Comparison of ENCODE assay signal across 21 cellular contexts in the genomic region with DNA sequence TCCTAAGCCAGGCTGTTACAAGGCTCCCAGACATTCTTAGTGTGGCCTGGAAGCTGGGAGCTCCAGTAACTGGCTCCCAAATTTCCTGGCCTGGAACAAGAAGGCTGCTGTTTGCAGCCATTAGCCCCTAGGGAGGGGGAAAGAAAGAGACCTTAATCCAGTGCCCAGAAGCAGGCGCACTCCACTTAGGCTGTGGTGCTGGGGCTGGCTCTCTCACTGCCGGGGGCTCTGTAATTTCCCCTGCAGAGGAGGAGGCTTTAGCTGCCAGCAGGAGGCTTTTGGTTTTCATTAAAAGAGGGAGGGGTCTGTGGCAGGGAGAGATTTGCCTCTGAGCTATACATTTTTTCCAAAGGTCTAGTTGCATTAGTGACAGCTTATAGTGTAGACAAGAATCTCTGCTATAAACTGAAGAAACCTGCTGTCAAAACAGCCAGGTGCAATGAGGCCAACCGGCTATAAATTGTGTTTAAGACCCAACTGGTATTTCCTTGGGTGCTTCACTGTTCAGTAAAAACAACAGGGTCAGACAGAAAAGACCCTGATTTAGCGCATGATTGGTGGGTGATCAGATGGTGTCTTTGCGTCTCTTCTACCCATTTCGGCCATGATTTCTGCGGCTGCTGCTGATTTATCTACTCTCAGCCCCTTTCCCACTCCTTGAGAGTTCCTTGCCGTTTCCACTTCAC.
DNase-seq lines count a peak whose midpoint lies in the region; ATAC-seq and TF ChIP-seq lines count a peak whose summit lies in the region.
"Had no signal": no experiment of that assay in that cellular context is flagged by ENCODE, and none has a peak within 500 bp of the region (broad histone marks: within the 10 kb centered on the region; RNA-seq: fewer than 3 reads in every experiment).

No MANE protein-coding gene starts in this region.

- H3K4me3 Mint-ChIP-seq in H9 (no peak overlapping the region), endodermal cell (no peak overlapping the region), osteocyte (ENCODE audit: unreplicated experiment) (no peak overlapping the region)
- H3K4me3 Mint-ChIP-seq: activated naive CD4-positive, alpha-beta T cell treated with anti-CD3 and anti-CD28 coated beads for 36 hours; HFFc6; stimulated activated naive CD8-positive, alpha-beta T cell treated with anti-CD3 and anti-CD28 coated beads, Interleukin-15, amount 100 ng/mL, for 72 hours had no signal

- H2AK5ac ChIP-seq in H9 (ENCODE audit: insufficient read length, low read length) = no peak overlapping the region

- H3K79me1 ChIP-seq in H9 (ENCODE audit: insufficient read depth, low read depth, low read length, poor library complexity, severe bottlenecking) = no peaks in the 10 kb centered on the region

- H3K27me3 ChIP-seq in H9 (ENCODE audit: insufficient read depth, low read length) (no peaks in the 10 kb centered on the region), SJCRH30 (no peaks in the 10 kb centered on the region), endodermal cell (ENCODE audit: control insufficient read depth, insufficient read depth, low read length, poor library complexity, severe bottlenecking) (no peaks in the 10 kb centered on the region)
- H3K27me3 ChIP-seq: foreskin keratinocyte, pancreas, vagina had no signal

- no peak overlapping the region; a peak in 1 of 7 replicates for H3K27ac Mint-ChIP-seq in H9
- H3K27ac Mint-ChIP-seq in endodermal cell = no peak overlapping the region
- peak overlapping the region; percentile 27 for H3K27ac Mint-ChIP-seq in osteocyte (ENCODE audit: unreplicated experiment)
- H3K27ac Mint-ChIP-seq: activated naive CD4-positive, alpha-beta T cell treated with anti-CD3 and anti-CD28 coated beads for 36 hours; HFFc6; stimulated activated naive CD8-positive, alpha-beta T cell treated with anti-CD3 and anti-CD28 coated beads, Interleukin-15, amount 100 ng/mL, for 72 hours had no signal

- no peak overlapping the region for H4K91ac ChIP-seq in H9 (ENCODE audit: insufficient read length, low read depth, low read length)

- H2BK20ac ChIP-seq in H9 (ENCODE audit: low read depth, low read length, poor library complexity, severe bottlenecking) = no peak overlapping the region

- H3K56ac ChIP-seq in H9 (ENCODE audit: insufficient read length, low read depth, low read length) = no peak overlapping the region

- DNase-seq in H9 (peak; percentile 53), SJCRH30 (peak; percentile 66 to 82), endodermal cell (peak; percentile 73), osteocyte (ENCODE audit: extremely low spot score, unreplicated experiment) (no peak), amygdala (lab: John Stamatoyannopoulos, UW) (no peak), DMS 273 (lab: John Stamatoyannopoulos, UW; ENCODE audit: unreplicated experiment) (no peak)
- DNase-seq: activated CD4-positive, alpha-beta T cell treated with anti-CD3 and anti-CD28 coated beads, Interleukin-2, amount 50 U/mL, for 4 hours; activated naive CD4-positive, alpha-beta T cell treated with anti-CD3 and anti-CD28 coated beads for 36 hours; activated T-cell treated with anti-CD3 and anti-CD28 coated beads for 4 hours; Caco-2; foreskin keratinocyte; GDM1; HFFc6; NCI-H774; pancreas; stimulated activated CD4-positive, alpha-beta T cell treated with anti-CD3 and anti-CD28 coated beads, Interleukin-2, amount 100 ng/mL, for 24 hours; stimulated activated naive CD8-positive, alpha-beta T cell treated with anti-CD3 and anti-CD28 coated beads, Interleukin-15, amount 100 ng/mL, for 72 hours had no signal

- H3K27me3 Mint-ChIP-seq in H9 (ENCODE audit: low read depth) (no peaks in the 10 kb centered on the region), endodermal cell (ENCODE audit: insufficient read depth) (no peaks in the 10 kb centered on the region), osteocyte (ENCODE audit: unreplicated experiment) (no peaks in the 10 kb centered on the region)
- H3K27me3 Mint-ChIP-seq: stimulated activated naive CD8-positive, alpha-beta T cell treated with anti-CD3 and anti-CD28 coated beads, Interleukin-15, amount 100 ng/mL, for 72 hours had no signal

- H2BK12ac ChIP-seq in H9 (ENCODE audit: insufficient read length, low read depth, low read length) = no peak overlapping the region

- no peak overlapping the region for H3K4me2 ChIP-seq in H9 (ENCODE audit: insufficient read depth, insufficient read length, low read length)

- no peaks in the 10 kb centered on the region for H3K36me3 ChIP-seq in SJCRH30
- no peaks in the 10 kb centered on the region for H3K36me3 ChIP-seq in endodermal cell (ENCODE audit: control insufficient read depth, insufficient read depth, low read length)
- H3K36me3 ChIP-seq: pancreas, vagina had no signal

- H3K14ac ChIP-seq in H9 (ENCODE audit: insufficient read depth, low read length) = peak overlapping the region; percentile 2; the same call in 1 of the 2 replicates

- no peak overlapping the region for H2BK15ac ChIP-seq in H9 (ENCODE audit: low read depth, low read length)

- H3K9ac ChIP-seq in H9 (ENCODE audit: extremely low read depth, insufficient read length, low read length) (no peak overlapping the region), endodermal cell (ENCODE audit: extremely low read depth, low read length, poor library complexity, severe bottlenecking) (no peak overlapping the region)

- H3K4me1 ChIP-seq in H9 (ENCODE audit: insufficient read depth, low read length) (peaks cover 6% of the 10 kb centered on the region; the same call in 1 of the 2 replicates), SJCRH30 (peaks cover 29% of the 10 kb centered on the region), endodermal cell (ENCODE audit: control insufficient read depth, insufficient read depth, low read length) (no peaks in the 10 kb centered on the region)
- H3K4me1 ChIP-seq: pancreas had no signal

- peak; percentile 22; the same call in 1 of the 3 replicates for TF ChIP-seq CTCF in H9 (conservative IDR thresholded peaks at IDR 0.05)
- peak; percentile 17 for TF ChIP-seq CTCF in endodermal cell (conservative IDR thresholded peaks at IDR 0.05)
- TF ChIP-seq CTCF in osteocyte (IDR thresholded peaks at IDR 0.05) = peak; percentile 11

- no CpG with 5 or more reads among the region's 8 CpGs for WGBS in H9 (ENCODE audit: extremely low coverage, insufficient read length, low lambda C conversion rate)
- 84 to 93% methylated on average over 6 to 8 of the region's 8 CpGs for WGBS in endodermal cell (ENCODE audit: insufficient coverage in 1 of 2, insufficient read length in 1 of 2), 2 experiments

- H3T11ph ChIP-seq in H9 (ENCODE audit: low read length) = no peak overlapping the region

- no peaks in the 10 kb centered on the region for H3K23me2 ChIP-seq in H9 (ENCODE audit: insufficient read length, low read depth, low read length, poor library complexity, severe bottlenecking)

- no peak overlapping the region for H3K18ac ChIP-seq in H9 (ENCODE audit: insufficient read length, low read depth, low read length)

- H3K36me3 Mint-ChIP-seq in H9 (ENCODE audit: insufficient read depth in 1 of 3, low read depth in 3 of 3) (no peaks in the 10 kb centered on the region), endodermal cell (ENCODE audit: low read depth) (peaks cover 4% of the 10 kb centered on the region), osteocyte (ENCODE audit: unreplicated experiment) (peaks cover 15% of the 10 kb centered on the region)

- no peak overlapping the region for H2BK5ac ChIP-seq in H9 (ENCODE audit: insufficient read length, low read length)

- H3K27ac ChIP-seq in H9 (ENCODE audit: insufficient read length, low read depth, low read length) (no peak overlapping the region), SJCRH30 (no peak overlapping the region; the same call in 1 of the 2 replicates), endodermal cell (ENCODE audit: low read depth, low read length) (peak overlapping the region; percentile 47)
- H3K27ac ChIP-seq: foreskin keratinocyte, pancreas, vagina had no signal

- H3K23ac ChIP-seq in H9 (ENCODE audit: insufficient read length, low read depth, low read length) = no peak overlapping the region

- no peak overlapping the region for H2BK120ac ChIP-seq in H9 (ENCODE audit: low read depth, low read length, poor library complexity, severe bottlenecking)

- H3K4me1 Mint-ChIP-seq in H9 (peaks cover 26 to 51% of the 10 kb centered on the region in 2 experiments), endodermal cell (peaks cover 17% of the 10 kb centered on the region), osteocyte (ENCODE audit: unreplicated experiment) (peaks cover 31% of the 10 kb centered on the region)

- H2AFZ ChIP-seq in H9 (ENCODE audit: low read length) = no peak overlapping the region

- no peaks in the 10 kb centered on the region for H4K20me1 ChIP-seq in H9 (ENCODE audit: control insufficient read depth, insufficient read depth, insufficient read length)

- H3K4me3 ChIP-seq in SJCRH30 (no peak overlapping the region), endodermal cell (ENCODE audit: low read length) (no peak overlapping the region)
- H3K4me3 ChIP-seq: pancreas, vagina had no signal

- H4K5ac ChIP-seq in H9 (ENCODE audit: insufficient read length, low read depth, low read length) = no peak overlapping the region

- no peaks in the 10 kb centered on the region for H3K79me2 ChIP-seq in H9 (ENCODE audit: insufficient read depth, low read length)

- no peak for ATAC-seq in activated CD4-positive, CD25-positive, alpha-beta regulatory T cell treated with anti-CD3 and anti-CD28 coated beads, Interleukin-2, amount 50 U/mL, for 24 hours
- ATAC-seq: foreskin keratinocyte; left lobe of liver; Panc1; pancreas; stimulated activated naive CD8-positive, alpha-beta T cell treated with anti-CD3 and anti-CD28 coated beads, Interleukin-15, amount 100 ng/mL, for 72 hours had no signal

- no peaks in the 10 kb centered on the region for H3K9me3 Mint-ChIP-seq in H9
- H3K9me3 Mint-ChIP-seq in endodermal cell = no peaks in the 10 kb centered on the region
- no peaks in the 10 kb centered on the region for H3K9me3 Mint-ChIP-seq in osteocyte (ENCODE audit: unreplicated experiment)
- H3K9me3 Mint-ChIP-seq: activated naive CD4-positive, alpha-beta T cell treated with anti-CD3 and anti-CD28 coated beads for 36 hours; HFFc6; stimulated activated naive CD8-positive, alpha-beta T cell treated with anti-CD3 and anti-CD28 coated beads, Interleukin-15, amount 100 ng/mL, for 72 hours had no signal

- no peak overlapping the region for H4K8ac ChIP-seq in H9 (replicated peaks; ENCODE audit: insufficient read length, low read depth, low read length)

- H3K9me3 ChIP-seq in H9 (ENCODE audit: control insufficient read depth, low read depth, low read length) (no peaks in the 10 kb centered on the region), SJCRH30 (replicated peaks) (no peaks in the 10 kb centered on the region), endodermal cell (ENCODE audit: control insufficient read depth, low read length) (no peaks in the 10 kb centered on the region)
- H3K9me3 ChIP-seq: Caco-2, pancreas, vagina had no signal

- no peak overlapping the region for H3K4ac ChIP-seq in H9 (ENCODE audit: low read depth, low read length)

Comparison
In these comparisons a context has a peak if more than half of its experiments do, and no peak if none do; other contexts are left out.
1. DNase-seq: peak in H9 (single experiment), SJCRH30 (2 of 2) and endodermal cell (single experiment); none in osteocyte (single experiment), amygdala (0 of 56) and DMS 273 (single experiment).
2. Peak in every context shown above with its lines, with median percentiles within 50 percentile points of each other: CTCF ChIP-seq.